30 cellular contexts compared by ENCODE assay signal in genomic region chr22:19591568-19591967, GRCh38.
"Had no signal": no experiment of that assay in that cellular context is flagged by ENCODE, and none has a peak within 500 bp of the region (broad histone marks: within the 10 kb centered on the region; RNA-seq: fewer than 3 reads in every experiment).

No MANE protein-coding gene starts in this region.

- H3K27ac Mint-ChIP-seq: immature natural killer cell; memory B cell; naive B cell; natural killer cell; nephron progenitor cell; neural progenitor cell; progenitor cell of endocrine pancreas; stimulated activated memory B cell treated with anti-CD40 and anti-IgM and Interleukin-4, amounts not matched to agents 10 μg/mL and 1 μg/mL and 100 μg/mL, for 72 hours; stimulated activated naive CD8-positive, alpha-beta T cell treated with anti-CD3 and anti-CD28 coated beads, Interleukin-15, amount 100 ng/mL, for 72 hours; type B pancreatic cell had no signal

- H3K4me1 ChIP-seq: neural progenitor cell, right atrium auricular region, tibial nerve, uterus had no signal

- H3K9me3 Mint-ChIP-seq: immature natural killer cell; memory B cell; naive B cell; natural killer cell; nephron progenitor cell; neural progenitor cell; stimulated activated naive CD8-positive, alpha-beta T cell treated with anti-CD3 and anti-CD28 coated beads, Interleukin-15, amount 100 ng/mL, for 72 hours; type B pancreatic cell had no signal

- ATAC-seq: left colon; left lung; mucosa of descending colon; natural killer cell; sciatic nerve; stimulated activated memory B cell treated with anti-CD40 and anti-IgM and Interleukin-4, amounts not matched to agents 10 μg/mL and 1 μg/mL and 100 μg/mL, for 72 hours; stimulated activated naive CD8-positive, alpha-beta T cell treated with anti-CD3 and anti-CD28 coated beads, Interleukin-15, amount 100 ng/mL, for 72 hours had no signal

- H3K36me3 ChIP-seq: left lung, neural progenitor cell, neutrophil, ovary, right atrium auricular region, tibial nerve, uterus had no signal

- H3K4me3 Mint-ChIP-seq: immature natural killer cell; memory B cell; naive B cell; natural killer cell; nephron progenitor cell; neural progenitor cell; stimulated activated memory B cell treated with anti-CD40 and anti-IgM and Interleukin-4, amounts not matched to agents 10 μg/mL and 1 μg/mL and 100 μg/mL, for 72 hours; stimulated activated naive CD8-positive, alpha-beta T cell treated with anti-CD3 and anti-CD28 coated beads, Interleukin-15, amount 100 ng/mL, for 72 hours; type B pancreatic cell had no signal

- DNase-seq: hippocampal formation; immature natural killer cell; left colon; left lung; midbrain; mucosa of descending colon; naive B cell; natural killer cell; nephron progenitor cell; occipital lobe; ovary; stimulated activated CD4-positive, alpha-beta T cell treated with anti-CD3 and anti-CD28 coated beads, Interleukin-1b, Interleukin-23, amount 100 ng/mL, for 48 hours; stimulated activated CD4-positive, alpha-beta T cell treated with anti-CD3 and anti-CD28 coated beads, Interleukin-2, amount 100 ng/mL, for 48 hours; stimulated activated CD4-positive, alpha-beta T cell treated with anti-CD3 and anti-CD28 coated beads, Interleukin-4, amount 100 ng/mL, for 4 hours; stimulated activated CD8-positive, alpha-beta memory T cell treated with anti-CD3 and anti-CD28 coated beads, Interleukin-4, amount 100 ng/mL, for 48 hours; stimulated activated naive CD4-positive, alpha-beta T cell treated with Interleukin-2 at 50 U/mL for 16 hours; stimulated activated naive CD8-positive, alpha-beta T cell treated with anti-CD3 and anti-CD28 coated beads, Interleukin-15, amount 100 ng/mL, for 72 hours; substantia nigra; uterus had no signal

- H3K4me3 ChIP-seq: left lung, lung, mucosa of descending colon, neural progenitor cell, ovary, right atrium auricular region, smooth muscle cell, tibial nerve, uterus had no signal

- H3K36me3 Mint-ChIP-seq: immature natural killer cell; memory B cell; naive B cell; natural killer cell; neural progenitor cell; stimulated activated memory B cell treated with anti-CD40 and anti-IgM and Interleukin-4, amounts not matched to agents 10 μg/mL and 1 μg/mL and 100 μg/mL, for 72 hours; type B pancreatic cell had no signal

- H3K27me3 ChIP-seq: left lung, neural progenitor cell, neutrophil, ovary, right atrium auricular region, tibial nerve, uterus had no signal

- H3K4me1 Mint-ChIP-seq: immature natural killer cell, natural killer cell, nephron progenitor cell had no signal

- H3K27ac ChIP-seq: left lung, neural progenitor cell, neutrophil, ovary, right atrium auricular region, tibial nerve, uterus had no signal

- H3K9me3 ChIP-seq: left lung, mucosa of descending colon, neutrophil, ovary, right atrium auricular region, tibial nerve, uterus had no signal

- H3K27me3 Mint-ChIP-seq: stimulated activated naive CD8-positive, alpha-beta T cell treated with anti-CD3 and anti-CD28 coated beads, Interleukin-15, amount 100 ng/mL, for 72 hours had no signal
